Comparison of ENCODE assay signal across 8 cellular contexts in genomic region chr22:41862530-41863266, GRCh38. TPM values are rescaled to one million over a fixed set of nuclear protein-coding genes. Genes with fewer than 3 reads are reported as not detected.
DNase-seq lines count a peak whose midpoint lies in the region; ATAC-seq and TF ChIP-seq lines count a peak whose summit lies in the region.

No MANE protein-coding gene starts in this region.

- POLR2A ChIA-PET in activated CD8-positive, alpha-beta T cell treated with anti-CD3 and anti-CD28 coated beads, Interleukin-2, amount 10 ng/mL, durations not matched to agents 7 days and 5 days (lab: Charles Lee) = interaction anchor here (0.7 to 2.6 kb wide), 7 partner anchors 10 to 165 kb away, joined by 3 to 8 read pairs (median 4); partner anchors contain the start of genes CCDC134 and SREBF2

- no peaks in the 10 kb centered on the region for H3K9me3 Mint-ChIP-seq in activated CD8-positive, alpha-beta T cell treated with anti-CD3 and anti-CD28 coated beads, Interleukin-2, amount 10 ng/mL, durations not matched to agents 7 days and 5 days (ENCODE audit: insufficient read depth)

- no peaks in the 10 kb centered on the region for H3K9me3 ChIP-seq in WERI-Rb-1 (ENCODE audit: severe bottlenecking)

- peak overlapping the region; percentile 71 for H3K27ac Mint-ChIP-seq in activated CD8-positive, alpha-beta T cell treated with anti-CD3 and anti-CD28 coated beads, Interleukin-2, amount 10 ng/mL, durations not matched to agents 7 days and 5 days

- no peak for TF ChIP-seq CTCF in WERI-Rb-1 (IDR thresholded peaks at IDR 0.05; ENCODE audit: low read depth, low read length)

- peak; percentile 44 for ATAC-seq in HG03097 (IDR thresholded peaks at IDR 0.05; ENCODE audit: low FRiP score, unreplicated experiment)
- ATAC-seq in activated CD8-positive, alpha-beta T cell treated with anti-CD3 and anti-CD28 coated beads, Interleukin-2, amount 10 ng/mL, durations not matched to agents 7 days and 5 days = peak; percentile 48
- ATAC-seq in left ventricle myocardium superior = peak; percentile 48

- H3K4me3 Mint-ChIP-seq in activated CD8-positive, alpha-beta T cell treated with anti-CD3 and anti-CD28 coated beads, Interleukin-2, amount 10 ng/mL, durations not matched to agents 7 days and 5 days = peak overlapping the region; percentile 10

- no peaks in the 10 kb centered on the region for H3K27me3 Mint-ChIP-seq in activated CD8-positive, alpha-beta T cell treated with anti-CD3 and anti-CD28 coated beads, Interleukin-2, amount 10 ng/mL, durations not matched to agents 7 days and 5 days (ENCODE audit: low read depth)

- H3K36me3 ChIP-seq in WERI-Rb-1 = peaks cover 32% of the 10 kb centered on the region

- CTCF ChIA-PET in activated CD8-positive, alpha-beta T cell treated with anti-CD3 and anti-CD28 coated beads, Interleukin-2, amount 10 ng/mL, durations not matched to agents 7 days and 5 days (lab: Charles Lee) = interaction anchor here (0.6 to 2.7 kb wide), 21 partner anchors 8 to 450 kb away, joined by 3 to 35 read pairs (median 5); partner anchors contain the start of genes CCDC134, SREBF2 and TNFRSF13C

- DNase-seq in NCI-H2227 (lab: John Stamatoyannopoulos, UW; ENCODE audit: unreplicated experiment) (peak; percentile 7), NCI-H2227 treated with DMSO at 0.1 percent for 48 hours (lab: John Stamatoyannopoulos, UW) (no peak), left ventricle myocardium superior (no peak), WERI-Rb-1 (no peak), iPS-NIHi11 (ENCODE audit: low spot score) (no peak)
- DNase-seq in activated CD8-positive, alpha-beta T cell treated with anti-CD3 and anti-CD28 coated beads, Interleukin-2, amount 10 ng/mL, durations not matched to agents 7 days and 5 days = peak; percentile 31
- DNase-seq in stimulated activated CD4-positive, alpha-beta T cell treated with anti-CD3 and anti-CD28 coated beads, TNF-alpha, amount 100 ng/mL, for 4 hours (ENCODE audit: low read depth in 3 of 3) = peak; percentile 10 to 34 (median 27)

- H3K27ac ChIP-seq in WERI-Rb-1 = no peak overlapping the region

- peaks cover 59% of the 10 kb centered on the region for H3K4me1 Mint-ChIP-seq in activated CD8-positive, alpha-beta T cell treated with anti-CD3 and anti-CD28 coated beads, Interleukin-2, amount 10 ng/mL, durations not matched to agents 7 days and 5 days (ENCODE audit: low read depth)

- peaks cover 24% of the 10 kb centered on the region for H3K36me3 Mint-ChIP-seq in activated CD8-positive, alpha-beta T cell treated with anti-CD3 and anti-CD28 coated beads, Interleukin-2, amount 10 ng/mL, durations not matched to agents 7 days and 5 days (ENCODE audit: low read depth)

- H3K27me3 ChIP-seq in WERI-Rb-1 (ENCODE audit: insufficient read depth, low read depth, severe bottlenecking) = no peaks in the 10 kb centered on the region

- intact Hi-C loops in left ventricle myocardium superior (cut with micrococcal nuclease) = no loop called here

- no peak overlapping the region for H3K4me3 ChIP-seq in WERI-Rb-1 (ENCODE audit: low read depth, low read length)

RNA-seq across cellular contexts. Expression of gene SREBF2, which starts 29.8 kb away (rescaled TPM):
- total RNA-seq in activated CD8-positive, alpha-beta T cell treated with anti-CD3 and anti-CD28 coated beads, Interleukin-2, amount 10 ng/mL, durations not matched to agents 7 days and 5 days = 10 to 100 TPM; 93.0 to 93.7 TPM
- 89.7 TPM for total RNA-seq in left ventricle myocardium superior

RNA-seq across cellular contexts. Expression of gene SHISA8, which starts 52.2 kb away (rescaled TPM):
- not detected for total RNA-seq in activated CD8-positive, alpha-beta T cell treated with anti-CD3 and anti-CD28 coated beads, Interleukin-2, amount 10 ng/mL, durations not matched to agents 7 days and 5 days
- 10.2 TPM for total RNA-seq in left ventricle myocardium superior

Comparison
In these comparisons a context has a peak if more than half of its experiments do, and no peak if none do; other contexts are left out.
1. DNase-seq: peak in NCI-H2227 (single experiment), activated CD8-positive, alpha-beta T cell treated with anti-CD3 and anti-CD28 coated beads, Interleukin-2, amount 10 ng/mL, durations not matched to agents 7 days and 5 days (single experiment) and stimulated activated CD4-positive, alpha-beta T cell treated with anti-CD3 and anti-CD28 coated beads, TNF-alpha, amount 100 ng/mL, for 4 hours (3 of 3); none in NCI-H2227 treated with DMSO at 0.1 percent for 48 hours (single experiment), left ventricle myocardium superior (single experiment), WERI-Rb-1 (single experiment) and iPS-NIHi11 (single experiment).
2. Peak in every context shown above with its lines, with median percentiles within 50 percentile points of each other: ATAC-seq.